ENCODE assay signal across 14 cellular contexts in the genomic region with DNA sequence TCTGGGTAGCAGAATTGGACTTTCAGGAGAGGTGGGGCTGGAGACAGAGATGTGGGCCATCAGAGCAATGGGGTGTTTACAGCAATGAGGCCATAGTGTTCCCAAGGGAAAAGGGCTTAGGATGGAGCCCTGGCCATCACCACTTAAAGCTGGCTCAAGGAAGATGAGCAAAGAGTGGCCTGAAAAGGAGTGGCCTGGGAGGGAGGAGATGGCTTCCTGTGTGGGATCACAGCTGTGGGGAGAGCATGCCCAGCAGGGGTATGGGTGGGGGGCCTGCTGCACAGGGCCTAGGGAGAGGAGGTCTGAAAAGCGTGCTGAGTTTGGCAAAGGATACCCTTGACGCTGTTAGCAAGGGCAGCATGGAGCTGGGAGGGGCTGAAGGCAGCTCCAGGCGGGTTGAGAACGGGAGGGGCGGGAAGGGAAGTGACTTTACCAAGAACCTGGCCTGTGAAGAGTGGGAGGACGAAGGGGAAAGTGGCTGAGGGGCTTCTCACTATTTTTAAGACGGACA. TPM values are rescaled to one million over a fixed set of nuclear protein-coding genes. Genes with fewer than 3 reads are reported as not detected.
DNase-seq lines count a peak whose midpoint lies in the region; ATAC-seq and TF ChIP-seq lines count a peak whose summit lies in the region.
"Had no signal": no experiment of that assay in that cellular context is flagged by ENCODE, and none has a peak within 500 bp of the region (broad histone marks: within the 10 kb centered on the region; RNA-seq: fewer than 3 reads in every experiment).

No MANE protein-coding gene starts in this region.

- no peaks in the 10 kb centered on the region for H4K20me1 ChIP-seq in SK-N-SH (ENCODE audit: insufficient read depth)

- CTCF ChIA-PET in SK-N-SH (lab: Yijun Ruan, JAX), result interaction anchor here (1.2 kb wide), 1 partner anchor 24 kb away, joined by 3 read pairs; no protein-coding TSS in a partner anchor

- peak; percentile 25 for DNase-seq in SK-N-SH
- peak; percentile 46 for DNase-seq in fibroblast of the aortic adventitia (ENCODE audit: low read depth)
- DNase-seq in tibial nerve (ENCODE audit: low spot score in 2 of 2), result no peak
- DNase-seq in T1000 (lab: John Stamatoyannopoulos, UW), result no peak
- DNase-seq: 8988T; activated CD4-positive, CD25-positive, alpha-beta regulatory T cell; brain microvascular endothelial cell; GDM1; hypothalamus; NCI-H1694 treated with DMSO at 0.1 percent for 48 hours had no signal

- no peak for TF ChIP-seq EP300 in SK-N-SH (IDR thresholded peaks at IDR 0.05; ENCODE audit: borderline replicate concordance in 1 of 2, low read depth in 1 of 2, low read length in 1 of 2)
- no peak for TF ChIP-seq EP300 in tibial nerve (IDR thresholded peaks at IDR 0.05)

- POLR2A ChIA-PET in SK-N-SH (lab: Yijun Ruan, JAX), result no interaction called here

- no peak for TF ChIP-seq POLR2A in tibial nerve (IDR thresholded peaks at IDR 0.05)

- H3K4me2 ChIP-seq in SK-N-SH, result no peak overlapping the region

- H3K9ac ChIP-seq in SK-N-SH (no peak overlapping the region), mucosa of rectum (ENCODE audit: low read depth in 1 of 2, low read length in 2 of 2) (no peak overlapping the region)

- H3K36me3 ChIP-seq in SK-N-SH (replicated peaks in 1 of 2; ENCODE audit: control insufficient read depth in 1 of 2, insufficient read depth in 2 of 2, low read length in 1 of 2) (no peaks in the 10 kb centered on the region), mucosa of rectum (ENCODE audit: control insufficient read depth in 2 of 2, insufficient read depth in 2 of 2, low read length in 2 of 2) (peaks cover 0 to 3% of the 10 kb centered on the region in 2 donors), tibial nerve (peaks cover 0 to 19% (median 0%) of the 10 kb centered on the region in 3 donors)

- no peak overlapping the region for H2AFZ ChIP-seq in SK-N-SH (ENCODE audit: low read depth)

- no peaks in the 10 kb centered on the region for H3K9me3 ChIP-seq in SK-N-SH
- H3K9me3 ChIP-seq in mucosa of rectum (ENCODE audit: control insufficient read depth in 2 of 2, low read length in 2 of 2), result no peaks in the 10 kb centered on the region
- H3K9me3 ChIP-seq in tibial nerve, result no peaks in the 10 kb centered on the region

- H3K4me3 ChIP-seq in SK-N-SH (ENCODE audit: low read depth in 2 of 2, low read length in 1 of 2) (no peak overlapping the region), fibroblast of the aortic adventitia (ENCODE audit: low read depth, low read length) (no peak overlapping the region), mucosa of rectum (ENCODE audit: low read length in 2 of 2) (no peak overlapping the region), tibial nerve (no peak overlapping the region)

- TF ChIP-seq CTCF in SK-N-SH (IDR thresholded peaks at IDR 0.05) (no peak), fibroblast of the aortic adventitia (IDR thresholded peaks at IDR 0.05; ENCODE audit: insufficient read depth, low read length) (no peak), tibial nerve (IDR thresholded peaks at IDR 0.05) (no peak)

- no peaks in the 10 kb centered on the region for H3F3A ChIP-seq in SK-N-SH (replicated peaks; ENCODE audit: insufficient read depth)

- no peaks in the 10 kb centered on the region for H3K27me3 ChIP-seq in SK-N-SH (ENCODE audit: insufficient read depth)
- no peaks in the 10 kb centered on the region for H3K27me3 ChIP-seq in mucosa of rectum (ENCODE audit: control insufficient read depth in 2 of 2, insufficient read depth in 2 of 2, low read length in 2 of 2)
- no peaks in the 10 kb centered on the region for H3K27me3 ChIP-seq in tibial nerve
- H3K27me3 ChIP-seq: brain microvascular endothelial cell had no signal

- ATAC-seq in SK-N-SH treated with all-trans-retinoic acid at 6 μM for 48 hours (no peak), GM18909 (IDR thresholded peaks at IDR 0.05; ENCODE audit: poor library complexity, unreplicated experiment) (no peak), HG03097 (IDR thresholded peaks at IDR 0.05; ENCODE audit: low FRiP score, unreplicated experiment) (no peak)

- H3K9me2 ChIP-seq in SK-N-SH, result no peaks in the 10 kb centered on the region

- no peak overlapping the region for H3K27ac ChIP-seq in SK-N-SH (ENCODE audit: low read depth in 2 of 2, low read length in 1 of 2)
- H3K27ac ChIP-seq in mucosa of rectum (ENCODE audit: low read depth in 2 of 2, low read length in 2 of 2), result peak overlapping the region; percentile 41 to 65
- H3K27ac ChIP-seq in tibial nerve, result peak overlapping the region in 3 of 4 donors; percentile 15 to 50 (median 26)
- H3K27ac ChIP-seq: brain microvascular endothelial cell had no signal

- H3K79me2 ChIP-seq in SK-N-SH (ENCODE audit: insufficient read depth), result no peaks in the 10 kb centered on the region

- no peak for TF ChIP-seq RAD21 in SK-N-SH (IDR thresholded peaks at IDR 0.05; ENCODE audit: low read length)

- 70% methylated on average over 7 of the region's 7 CpGs for WGBS in SK-N-SH (ENCODE audit: low lambda C conversion rate)
- 32% methylated on average over 7 of the region's 7 CpGs for WGBS in tibial nerve, 2 donors

- H3K4me1 ChIP-seq in SK-N-SH (ENCODE audit: control insufficient read depth in 1 of 2, insufficient read depth in 2 of 2, low read depth in 1 of 2, low read length in 1 of 2), result no peaks in the 10 kb centered on the region
- peaks cover 13 to 22% of the 10 kb centered on the region in 2 donors for H3K4me1 ChIP-seq in mucosa of rectum (ENCODE audit: control insufficient read depth in 2 of 2, insufficient read depth in 2 of 2, low read length in 2 of 2)
- H3K4me1 ChIP-seq in tibial nerve, result peaks cover 0 to 75% (median 14%) of the 10 kb centered on the region in 4 donors

TF ChIP-seq in SK-N-SH, 30 proteins besides CTCF, POLR2A, EP300 and RAD21 (continues in another document):
- TF ChIP-seq, protein P1, sequence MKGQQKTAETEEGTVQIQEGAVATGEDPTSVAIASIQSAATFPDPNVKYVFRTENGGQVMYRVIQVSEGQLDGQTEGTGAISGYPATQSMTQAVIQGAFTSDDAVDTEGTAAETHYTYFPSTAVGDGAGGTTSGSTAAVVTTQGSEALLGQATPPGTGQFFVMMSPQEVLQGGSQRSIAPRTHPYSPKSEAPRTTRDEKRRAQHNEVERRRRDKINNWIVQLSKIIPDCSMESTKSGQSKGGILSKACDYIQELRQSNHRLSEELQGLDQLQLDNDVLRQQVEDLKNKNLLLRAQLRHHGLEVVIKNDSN (IDR thresholded peaks at IDR 0.05; ENCODE audit: borderline replicate concordance, low read depth), result no peak
- TF ChIP-seq YY1 (IDR thresholded peaks at IDR 0.05; ENCODE audit: low read depth), result no peak
- no peak for TF ChIP-seq NRF1 (IDR thresholded peaks at IDR 0.05; ENCODE audit: low read depth, low read length)
- TF ChIP-seq TCF12 (IDR thresholded peaks at IDR 0.05), result no peak
- no peak for TF ChIP-seq FOXJ3 (CRISPR knock-in tag; IDR thresholded peaks at IDR 0.05)
- TF ChIP-seq CHD2 (IDR thresholded peaks at IDR 0.05; ENCODE audit: low read length, partially characterized antibody), result no peak
- no peak for TF ChIP-seq RCOR1 (IDR thresholded peaks at IDR 0.05; ENCODE audit: low read length)
- TF ChIP-seq TAF1 (IDR thresholded peaks at IDR 0.05; ENCODE audit: borderline replicate concordance, low read depth, low read length), result no peak
- no peak for TF ChIP-seq JUND (IDR thresholded peaks at IDR 0.05)
- TF ChIP-seq ELF1 (IDR thresholded peaks at IDR 0.05), result no peak
- TF ChIP-seq SIN3A (IDR thresholded peaks at IDR 0.05; ENCODE audit: borderline replicate concordance, low read depth, low read length), result no peak

TF ChIP-seq in SK-N-SH treated with all-trans-retinoic acid at 6 μM for 48 hours, 23 proteins besides CTCF, POLR2A, EP300 and RAD21 (continues in another document):
- TF ChIP-seq ZNF565 (CRISPR knock-in tag; conservative IDR thresholded peaks at IDR 0.05; ENCODE audit: low read depth) (no peak), ZNF70 (CRISPR knock-in tag; IDR thresholded peaks at IDR 0.05) (no peak), BACH2 (CRISPR knock-in tag; IDR thresholded peaks at IDR 0.05; ENCODE audit: borderline replicate concordance) (no peak), OSR1 (CRISPR knock-in tag; IDR thresholded peaks at IDR 0.05) (no peak), ZNF8 (CRISPR knock-in tag; IDR thresholded peaks at IDR 0.05) (no peak), ISL1 (CRISPR knock-in tag; IDR thresholded peaks at IDR 0.05) (no peak), CSDC2 (CRISPR knock-in tag; IDR thresholded peaks at IDR 0.05) (no peak), TOX (CRISPR knock-in tag; IDR thresholded peaks at IDR 0.05; ENCODE audit: borderline replicate concordance) (no peak), GLIS3 (CRISPR knock-in tag; IDR thresholded peaks at IDR 0.05) (no peak)
- TF ChIP-seq, protein P2, sequence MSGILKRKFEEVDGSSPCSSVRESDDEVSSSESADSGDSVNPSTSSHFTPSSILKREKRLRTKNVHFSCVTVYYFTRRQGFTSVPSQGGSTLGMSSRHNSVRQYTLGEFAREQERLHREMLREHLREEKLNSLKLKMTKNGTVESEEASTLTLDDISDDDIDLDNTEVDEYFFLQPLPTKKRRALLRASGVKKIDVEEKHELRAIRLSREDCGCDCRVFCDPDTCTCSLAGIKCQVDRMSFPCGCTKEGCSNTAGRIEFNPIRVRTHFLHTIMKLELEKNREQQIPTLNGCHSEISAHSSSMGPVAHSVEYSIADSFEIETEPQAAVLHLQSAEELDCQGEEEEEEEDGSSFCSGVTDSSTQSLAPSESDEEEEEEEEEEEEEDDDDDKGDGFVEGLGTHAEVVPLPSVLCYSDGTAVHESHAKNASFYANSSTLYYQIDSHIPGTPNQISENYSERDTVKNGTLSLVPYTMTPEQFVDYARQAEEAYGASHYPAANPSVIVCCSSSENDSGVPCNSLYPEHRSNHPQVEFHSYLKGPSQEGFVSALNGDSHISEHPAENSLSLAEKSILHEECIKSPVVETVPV (CRISPR knock-in tag; IDR thresholded peaks at IDR 0.05), result no peak
- TF ChIP-seq, protein P3, sequence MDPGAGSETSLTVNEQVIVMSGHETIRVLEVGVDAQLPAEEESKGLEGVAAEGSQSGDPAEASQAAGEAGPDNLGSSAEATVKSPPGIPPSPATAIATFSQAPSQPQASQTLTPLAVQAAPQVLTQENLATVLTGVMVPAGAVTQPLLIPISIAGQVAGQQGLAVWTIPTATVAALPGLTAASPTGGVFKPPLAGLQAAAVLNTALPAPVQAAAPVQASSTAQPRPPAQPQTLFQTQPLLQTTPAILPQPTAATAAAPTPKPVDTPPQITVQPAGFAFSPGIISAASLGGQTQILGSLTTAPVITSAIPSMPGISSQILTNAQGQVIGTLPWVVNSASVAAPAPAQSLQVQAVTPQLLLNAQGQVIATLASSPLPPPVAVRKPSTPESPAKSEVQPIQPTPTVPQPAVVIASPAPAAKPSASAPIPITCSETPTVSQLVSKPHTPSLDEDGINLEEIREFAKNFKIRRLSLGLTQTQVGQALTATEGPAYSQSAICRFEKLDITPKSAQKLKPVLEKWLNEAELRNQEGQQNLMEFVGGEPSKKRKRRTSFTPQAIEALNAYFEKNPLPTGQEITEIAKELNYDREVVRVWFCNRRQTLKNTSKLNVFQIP (CRISPR knock-in tag; IDR thresholded peaks at IDR 0.05; ENCODE audit: borderline replicate concordance, low read depth), result no peak

RNA-seq across cellular contexts. Expression of gene LRRC32, which starts 13.9 kb away (rescaled TPM):
- polyA plus RNA-seq in SK-N-SH (2012; rRNA removed), result 0.19 and 0.43 TPM in 2 replicates
- 0.28 and 0.30 TPM in 2 replicates for polyA plus RNA-seq in SK-N-SH (2012; cell fraction: cytosol; rRNA removed)
- polyA plus RNA-seq in SK-N-SH (2012; cell fraction: nucleus; rRNA removed), result 0.42 and 0.57 TPM in 2 replicates
- total RNA-seq in fibroblast of the aortic adventitia (ENCODE audit: low replicate concordance) (23.1 and 30.0 TPM in 2 replicates), tibial nerve (100 to 1,000 TPM in 1 of 4 donors, 10 to 100 TPM in 3; 45.0 to 117 (median 73.4) TPM)

Comparison
In these comparisons a context has a peak if more than half of its experiments do, and no peak if none do; other contexts are left out.
1. DNase-seq: peak in SK-N-SH (single experiment) and fibroblast of the aortic adventitia (single experiment); none in tibial nerve (0 of 2) and T1000 (single experiment).
2. H3K27ac ChIP-seq: peak in mucosa of rectum (2 of 2) and tibial nerve (3 of 4); none in SK-N-SH (0 of 2).